ENCODE assay signal across 17 cellular contexts in genomic region chr17:45940826-45941225, GRCh38. TPM values are rescaled to one million over a fixed set of nuclear protein-coding genes. Genes with fewer than 3 reads are reported as not detected.
DNase-seq lines count a peak whose midpoint lies in the region; ATAC-seq lines count a peak whose summit lies in the region.
"Had no signal": no experiment of that assay in that cellular context is flagged by ENCODE, and none has a peak within 500 bp of the region (broad histone marks: within the 10 kb centered on the region; RNA-seq: fewer than 3 reads in every experiment).

No MANE protein-coding gene starts in this region.

- H3K36me3 Mint-ChIP-seq in T-cell, result no peaks in the 10 kb centered on the region
- H3K36me3 Mint-ChIP-seq: activated naive CD4-positive, alpha-beta T cell treated with anti-CD3 and anti-CD28 coated beads, Interleukin-2, amount 50 U/mL, for 24 hours; WTC11 had no signal

- ATAC-seq in left ventricle myocardium superior (peak; percentile 44), sciatic nerve (peak; percentile 81), GM21390 (IDR thresholded peaks at IDR 0.05; ENCODE audit: unreplicated experiment) (no peak), GM19455 (IDR thresholded peaks at IDR 0.05; ENCODE audit: unreplicated experiment) (no peak), T-cell (replicated peaks in 1 of 4) (no peak)
- ATAC-seq: GM12878, WTC11 had no signal

- H3K27ac Mint-ChIP-seq in T-cell, result no peak overlapping the region
- H3K27ac Mint-ChIP-seq: activated naive CD4-positive, alpha-beta T cell treated with anti-CD3 and anti-CD28 coated beads, Interleukin-2, amount 50 U/mL, for 24 hours; WTC11 had no signal

- intact Hi-C loops in left ventricle myocardium superior (cut with micrococcal nuclease) (loop anchor here (10.0 kb wide), 1 partner anchor 46 kb away; the partner anchor contains the start of gene MAPT), sciatic nerve (cut with DNase I) (no loop called here)

- POLR2A ChIA-PET in T-cell (lab: Charles Lee), result no interaction called here

- no peak overlapping the region for H3K4me3 Mint-ChIP-seq in T-cell
- H3K4me3 Mint-ChIP-seq: activated naive CD4-positive, alpha-beta T cell treated with anti-CD3 and anti-CD28 coated beads, Interleukin-2, amount 50 U/mL, for 24 hours; WTC11 had no signal

- CTCF ChIA-PET in T-cell (lab: Charles Lee), result no interaction called here

- H3K27me3 Mint-ChIP-seq in T-cell, result peaks cover 25 to 32% of the 10 kb centered on the region in 2 donors

- no peaks in the 10 kb centered on the region for H3K9me3 Mint-ChIP-seq in T-cell
- H3K9me3 Mint-ChIP-seq: activated naive CD4-positive, alpha-beta T cell treated with anti-CD3 and anti-CD28 coated beads, Interleukin-2, amount 50 U/mL, for 24 hours; WTC11 had no signal

- DNase-seq in DMS 273 (lab: John Stamatoyannopoulos, UW; ENCODE audit: unreplicated experiment), result peak; percentile 76
- DNase-seq in amygdala (lab: John Stamatoyannopoulos, UW), result peak in 42 of 56 donors; percentile 6 to 80 (median 44)
- peak; percentile 33 for DNase-seq in left ventricle myocardium superior
- no peak for DNase-seq in sciatic nerve (ENCODE audit: low spot score)
- no peak for DNase-seq in NCI-H526 treated with DMSO at 0.1 percent for 48 hours (lab: John Stamatoyannopoulos, UW)
- DNase-seq in T-cell, result no peak
- DNase-seq: activated CD8-positive, alpha-beta memory T cell treated with anti-CD3 and anti-CD28 coated beads, Interleukin-2, amount 50 U/mL, for 48 hours; Karpas-422; NCI-H2081; stimulated activated CD4-positive, alpha-beta T cell treated with anti-CD3 and anti-CD28 coated beads, Interleukin-15, amount 100 ng/mL, for 24 hours had no signal

- peaks cover 2 to 5% (median 3%) of the 10 kb centered on the region in 3 donors for H3K4me1 Mint-ChIP-seq in T-cell
- H3K4me1 Mint-ChIP-seq: activated naive CD4-positive, alpha-beta T cell treated with anti-CD3 and anti-CD28 coated beads, Interleukin-2, amount 50 U/mL, for 24 hours had no signal

RNA-seq across cellular contexts. Expression of gene MAPT, which starts 46.5 kb away (rescaled TPM):
- total RNA-seq in left ventricle myocardium superior (42.2 TPM), sciatic nerve (4.8 TPM), T-cell (1 to 10 TPM in 4 of 5 donors, under 1 TPM in 1; 0.86 to 1.8 (median 1.2) TPM)
- total RNA-seq: fibroblast of villous mesenchyme had no signal

RNA-seq across cellular contexts. Expression of gene STH, which starts 58.2 kb away (rescaled TPM):
- total RNA-seq in left ventricle myocardium superior (not detected), sciatic nerve (not detected), T-cell (not detected)
- total RNA-seq: fibroblast of villous mesenchyme, GM12878, SK-MEL-5, WTC11 had no signal

Comparison
In these comparisons a context has a peak if more than half of its experiments do, and no peak if none do; other contexts are left out.
1. DNase-seq: peak in DMS 273 (single experiment), amygdala (42 of 56) and left ventricle myocardium superior (single experiment); none in sciatic nerve (single experiment), NCI-H526 treated with DMSO at 0.1 percent for 48 hours (single experiment) and T-cell (0 of 34).
2. ATAC-seq: peak in left ventricle myocardium superior (single experiment) and sciatic nerve (single experiment); none in GM21390 (single experiment), GM19455 (single experiment) and T-cell (0 of 4).